Comparison of ENCODE assay signal across 8 cellular contexts in genomic region chr6:35600659-35601125, GRCh38.
DNase-seq lines count a peak whose midpoint lies in the region; ATAC-seq and TF ChIP-seq lines count a peak whose summit lies in the region.

No MANE protein-coding gene starts in this region.

- no peak for ATAC-seq in PC-3
- no peak for ATAC-seq in natural killer cell treated with Interleukin-12 subunit alpha and Interleukin-12 subunit beta and Interleukin-15 and Interleukin-18, amount 100 ng/mL, for 72 hours
- no peak for ATAC-seq in GM18517 (IDR thresholded peaks at IDR 0.05; ENCODE audit: unreplicated experiment)

- no peaks in the 10 kb centered on the region for H3K36me3 Mint-ChIP-seq in natural killer cell treated with Interleukin-12 subunit alpha and Interleukin-12 subunit beta and Interleukin-15 and Interleukin-18, amount 100 ng/mL, for 72 hours
- H3K36me3 Mint-ChIP-seq in Calu3 (ENCODE audit: insufficient read depth, unreplicated experiment), result no peaks in the 10 kb centered on the region

- intact Hi-C loops in PC-3 (cut with micrococcal nuclease) (no loop called here), Calu3 (cut with micrococcal nuclease; ENCODE audit: unreplicated experiment) (loop anchor here (5.0 to 10.0 kb wide), 2 partner anchors 84 to 137 kb away; partner anchors contain the start of genes ARMC12 and FKBP5)

- H3K79me2 ChIP-seq in ACC112 (ENCODE audit: control insufficient read depth, insufficient read depth, low read length, unreplicated experiment) (peaks cover 45% of the 10 kb centered on the region), PC-3 (ENCODE audit: low read length) (no peaks in the 10 kb centered on the region)

- H3K9me3 ChIP-seq in PC-3 (ENCODE audit: low read length), result no peaks in the 10 kb centered on the region
- no peaks in the 10 kb centered on the region for H3K9me3 ChIP-seq in effector memory CD4-positive, alpha-beta T cell (ENCODE audit: control insufficient read depth, low read length)

- H3K9me2 ChIP-seq in PC-3 (replicated peaks; ENCODE audit: low read length), result no peaks in the 10 kb centered on the region

- H3K4me1 Mint-ChIP-seq in natural killer cell treated with Interleukin-12 subunit alpha and Interleukin-12 subunit beta and Interleukin-15 and Interleukin-18, amount 100 ng/mL, for 72 hours (ENCODE audit: low read depth in 2 of 2), result peaks cover 19 to 35% of the 10 kb centered on the region in 2 donors
- peaks cover 32% of the 10 kb centered on the region for H3K4me1 Mint-ChIP-seq in Calu3 (ENCODE audit: low read depth, unreplicated experiment)

- H3K4me3 ChIP-seq in ACC112 (ENCODE audit: low read depth, low read length), result peak overlapping the region; percentile 53
- peak overlapping the region; percentile 50; the same call in 1 of the 2 replicates for H3K4me3 ChIP-seq in PC-3 (ENCODE audit: low read length)
- H3K4me3 ChIP-seq in effector memory CD4-positive, alpha-beta T cell (ENCODE audit: insufficient read depth, low read depth, low read length, poor library complexity, severe bottlenecking), result peak overlapping the region; percentile 43

- no peak for TF ChIP-seq CTCF in PC-3 (conservative IDR thresholded peaks at IDR 0.05; ENCODE audit: low read depth, low read length)
- TF ChIP-seq CTCF in Calu3 (IDR thresholded peaks at IDR 0.05; ENCODE audit: unreplicated experiment), result no peak

- peak overlapping the region; percentile 25 for H3K4me3 Mint-ChIP-seq in natural killer cell treated with Interleukin-12 subunit alpha and Interleukin-12 subunit beta and Interleukin-15 and Interleukin-18, amount 100 ng/mL, for 72 hours
- no peak overlapping the region for H3K4me3 Mint-ChIP-seq in Calu3 (ENCODE audit: low read depth, unreplicated experiment)

- H3K9ac ChIP-seq in PC-3 (ENCODE audit: low read length), result peak overlapping the region; percentile 39; the same call in 1 of the 2 replicates

- no peak for DNase-seq in PC-3
- DNase-seq in effector memory CD4-positive, alpha-beta T cell, result no peak
- DNase-seq in natural killer cell treated with Interleukin-12 subunit alpha and Interleukin-12 subunit beta and Interleukin-15 and Interleukin-18, amount 100 ng/mL, for 72 hours (ENCODE audit: low spot score), result no peak
- DNase-seq in Calu3, result no peak
- DNase-seq in HT-29 (ENCODE audit: low spot score), result no peak
- no peak for DNase-seq in 8988T

- no peaks in the 10 kb centered on the region for H3K27me3 Mint-ChIP-seq in natural killer cell treated with Interleukin-12 subunit alpha and Interleukin-12 subunit beta and Interleukin-15 and Interleukin-18, amount 100 ng/mL, for 72 hours
- H3K27me3 Mint-ChIP-seq in Calu3 (ENCODE audit: unreplicated experiment), result no peaks in the 10 kb centered on the region

- peak overlapping the region; percentile 70 for H3K4me2 ChIP-seq in PC-3 (ENCODE audit: low read length)

- peaks cover 9% of the 10 kb centered on the region for H3F3A ChIP-seq in PC-3 (ENCODE audit: low read length, unreplicated experiment)

- H3K36me3 ChIP-seq in ACC112 (ENCODE audit: insufficient read depth, low read length) (peaks cover 11% of the 10 kb centered on the region; the same call in 1 of the 2 replicates), PC-3 (ENCODE audit: low read depth, low read length) (no peaks in the 10 kb centered on the region)
- H3K36me3 ChIP-seq in effector memory CD4-positive, alpha-beta T cell (ENCODE audit: control insufficient read depth, insufficient read depth, low read length), result peaks cover 12% of the 10 kb centered on the region

- peak overlapping the region; percentile 57 to 73 for H3K27ac Mint-ChIP-seq in natural killer cell treated with Interleukin-12 subunit alpha and Interleukin-12 subunit beta and Interleukin-15 and Interleukin-18, amount 100 ng/mL, for 72 hours
- H3K27ac Mint-ChIP-seq in Calu3 (ENCODE audit: unreplicated experiment), result no peak overlapping the region

- H4K20me1 ChIP-seq in PC-3 (ENCODE audit: low read length), result no peaks in the 10 kb centered on the region

- peaks cover 74% of the 10 kb centered on the region for H3K4me1 ChIP-seq in ACC112 (ENCODE audit: control insufficient read depth, insufficient read depth, low read length, unreplicated experiment)
- peaks cover 66% of the 10 kb centered on the region for H3K4me1 ChIP-seq in PC-3 (ENCODE audit: insufficient read depth, low read length)
- peaks cover 85% of the 10 kb centered on the region for H3K4me1 ChIP-seq in effector memory CD4-positive, alpha-beta T cell (ENCODE audit: control insufficient read depth, insufficient read depth, low read length, poor library complexity, severe bottlenecking)

- H3K27ac ChIP-seq in ACC112 (ENCODE audit: low read depth, low read length) (peak overlapping the region; percentile 92), PC-3 (ENCODE audit: low read length) (peak overlapping the region; percentile 79)
- H3K27ac ChIP-seq in effector memory CD4-positive, alpha-beta T cell (ENCODE audit: insufficient read depth, low read length, poor library complexity, severe bottlenecking), result peak overlapping the region; percentile 73

- H2AFZ ChIP-seq in ACC112 (ENCODE audit: low read length, unreplicated experiment), result no peak overlapping the region
- no peak overlapping the region for H2AFZ ChIP-seq in PC-3 (ENCODE audit: low read length)

- POLR2A ChIA-PET in PC-3 (lab: Charles Lee; ENCODE audit: unreplicated experiment), result interaction anchor here (0.5 to 0.7 kb wide), 2 partner anchors 10 to 173 kb away, joined by 3 to 4 read pairs; no protein-coding TSS in a partner anchor

- no peaks in the 10 kb centered on the region for H3K9me3 Mint-ChIP-seq in natural killer cell treated with Interleukin-12 subunit alpha and Interleukin-12 subunit beta and Interleukin-15 and Interleukin-18, amount 100 ng/mL, for 72 hours
- H3K9me3 Mint-ChIP-seq in Calu3 (ENCODE audit: low read depth, unreplicated experiment), result no peaks in the 10 kb centered on the region

- CTCF ChIA-PET in PC-3 (lab: Charles Lee) (interaction anchor here (1.4 to 1.5 kb wide), 2 partner anchors 23 to 136 kb away, joined by 5 read pairs; no protein-coding TSS in a partner anchor), Calu3 (lab: Charles Lee) (interaction anchor here (1.2 kb wide), 1 partner anchor 16 kb away, joined by 4 read pairs; no protein-coding TSS in a partner anchor)

- BruUV-seq in PC-3 (replicated peaks; lab: Mats Ljungman, UMichigan) (no TSS peak), Calu3 (replicated peaks; lab: Mats Ljungman, UMichigan) (no TSS peak)

- no peaks in the 10 kb centered on the region for H3K27me3 ChIP-seq in ACC112 (ENCODE audit: insufficient read depth, low read length)
- no peaks in the 10 kb centered on the region for H3K27me3 ChIP-seq in PC-3 (ENCODE audit: low read length)
- H3K27me3 ChIP-seq in effector memory CD4-positive, alpha-beta T cell (replicated peaks; ENCODE audit: control insufficient read depth, insufficient read depth, low read length, poor library complexity, severe bottlenecking), result no peaks in the 10 kb centered on the region
